ENCODE assay signal across 8 cellular contexts in genomic region chr5:131264453-131265200, GRCh38. TPM values are rescaled to one million over a fixed set of nuclear protein-coding genes. Genes with fewer than 3 reads are reported as not detected.
A peak's percentile ranks its signal among the peaks of the same experiment; 100 is the strongest.
DNase-seq lines count a peak whose midpoint lies in the region; ATAC-seq and TF ChIP-seq lines count a peak whose summit lies in the region.

No MANE protein-coding gene starts in this region.

- H3K27ac ChIP-seq in mammary epithelial cell (ENCODE audit: insufficient read depth, low read depth, low read length) = peak overlapping the region; percentile 72

- H3K79me2 ChIP-seq in mammary epithelial cell (ENCODE audit: insufficient read depth, low read length) = peaks cover 55% of the 10 kb centered on the region

- DNase-seq in NCI-H1436 (lab: John Stamatoyannopoulos, UW) (peak; percentile 24), NCI-H1436 treated with DMSO at 0.1 percent for 48 hours (lab: John Stamatoyannopoulos, UW) (no peak), mammary epithelial cell (no peak), kidney epithelial cell (ENCODE audit: low read depth) (no peak)
- peak; percentile 61 for DNase-seq in stimulated activated CD4-positive, alpha-beta T cell treated with anti-CD3 and anti-CD28 coated beads, Interleukin-15, amount 100 ng/mL, for 24 hours

- TF ChIP-seq CTCF in mammary epithelial cell (conservative IDR thresholded peaks at IDR 0.05 in 1 of 2, IDR thresholded peaks at IDR 0.05 in 1 of 2; ENCODE audit: extremely low read depth in 1 of 2, insufficient read depth in 1 of 2, low read depth in 1 of 2, low read length in 2 of 2) = no peak
- no peak for TF ChIP-seq CTCF in kidney epithelial cell (IDR thresholded peaks at IDR 0.05; ENCODE audit: insufficient read depth, low read length, poor library complexity, severe bottlenecking)

- H3K36me3 ChIP-seq in mammary epithelial cell (ENCODE audit: insufficient read depth, low read length) (no peaks in the 10 kb centered on the region), kidney epithelial cell (ENCODE audit: control insufficient read depth, insufficient read depth, low read length) (no peaks in the 10 kb centered on the region)

- H3K4me3 ChIP-seq in mammary epithelial cell (replicated peaks in 1 of 3; ENCODE audit: insufficient read depth in 1 of 3, low read depth in 2 of 3, low read length in 3 of 3) = peak overlapping the region; percentile 93 to 99 (median 99)
- peak overlapping the region; percentile 99 for H3K4me3 ChIP-seq in kidney epithelial cell (ENCODE audit: low read depth, low read length)

- intact Hi-C loops in mammary epithelial cell (cut with micrococcal nuclease) = loop anchor here (1.0 to 2.0 kb wide), 5 partner anchors 16 to 118 kb away; no protein-coding TSS in a partner anchor

- H4K20me1 ChIP-seq in mammary epithelial cell (ENCODE audit: insufficient read depth, low read length) = no peaks in the 10 kb centered on the region

- CTCF ChIA-PET in mammary epithelial cell (lab: Charles Lee; ENCODE audit: low non-redundant PET) = interaction anchor here (0.6 kb wide), 1 partner anchor 24 kb away, joined by 3 read pairs; no protein-coding TSS in a partner anchor

- no TSS peak for BruUV-seq in mammary epithelial cell (replicated peaks; lab: Mats Ljungman, UMichigan)

- ATAC-seq in HG03039 (IDR thresholded peaks at IDR 0.05; ENCODE audit: unreplicated experiment) (peak; percentile 5), SK-N-SH treated with all-trans-retinoic acid at 6 μM for 48 hours (peak; percentile 51), HG02623 (IDR thresholded peaks at IDR 0.05; ENCODE audit: unreplicated experiment) (no peak)

- 2% methylated on average over 17 of the region's 37 CpGs for WGBS in mammary epithelial cell (ENCODE audit: low coverage, missing lambda C conversion rate)

- in situ Hi-C loops in mammary epithelial cell (cut with MboI; ENCODE audit: low sequenced_read_pairs in 2 of 2) = no loop called here

- dilution Hi-C loops in mammary epithelial cell (cut with HindIII; ENCODE audit: low sequenced_read_pairs) = loop anchor here (5.0 kb wide), 1 partner anchor 78 kb away; no protein-coding TSS in a partner anchor

- H3K4me2 ChIP-seq in mammary epithelial cell (ENCODE audit: insufficient read depth, low read depth, low read length) = peak overlapping the region; percentile 94

- no peaks in the 10 kb centered on the region for H3K9me3 ChIP-seq in mammary epithelial cell (replicated peaks; ENCODE audit: insufficient read depth, low read length)

- H3K27me3 ChIP-seq in mammary epithelial cell (ENCODE audit: insufficient read depth, low read length) (no peaks in the 10 kb centered on the region), kidney epithelial cell (ENCODE audit: control insufficient read depth, insufficient read depth, low read length) (no peaks in the 10 kb centered on the region)

- peak overlapping the region; percentile 71 for H3K9ac ChIP-seq in mammary epithelial cell (ENCODE audit: insufficient read depth, low read length)

- peaks cover 26% of the 10 kb centered on the region for H3K4me1 ChIP-seq in mammary epithelial cell (ENCODE audit: insufficient read depth, low read length)

- H2AFZ ChIP-seq in mammary epithelial cell (ENCODE audit: low read depth, low read length) = peak overlapping the region; percentile 86

TF ChIP-seq in SK-N-SH treated with all-trans-retinoic acid at 6 μM for 48 hours, 23 proteins besides CTCF, POLR2A, EP300 and RAD21:
- TF ChIP-seq CSRNP3 (CRISPR knock-in tag; IDR thresholded peaks at IDR 0.05) (no peak), ZC3H10 (CRISPR knock-in tag; IDR thresholded peaks at IDR 0.05) (no peak), CREB5 (CRISPR knock-in tag; IDR thresholded peaks at IDR 0.05; ENCODE audit: low read depth) (no peak), RARB (CRISPR knock-in tag; IDR thresholded peaks at IDR 0.05) (no peak), ZNF70 (CRISPR knock-in tag; IDR thresholded peaks at IDR 0.05) (no peak), SNAI2 (CRISPR knock-in tag; IDR thresholded peaks at IDR 0.05) (no peak), ZNF565 (CRISPR knock-in tag; conservative IDR thresholded peaks at IDR 0.05; ENCODE audit: low read depth) (no peak), TCF4 (CRISPR knock-in tag; IDR thresholded peaks at IDR 0.05; ENCODE audit: borderline replicate concordance) (no peak), ISL1 (CRISPR knock-in tag; IDR thresholded peaks at IDR 0.05) (no peak)

RNA-seq across cellular contexts. Expression of gene CDC42SE2, which starts 0.8 kb away (rescaled TPM):
- total RNA-seq in mammary epithelial cell = 10 to 100 TPM; 26.0 to 87.4 TPM
- polyA plus RNA-seq in mammary epithelial cell = 18.0 TPM
- 28.8 TPM for polyA minus RNA-seq in mammary epithelial cell
- total RNA-seq in kidney epithelial cell = 36.6 and 41.2 TPM in 2 replicates

Comparison
In these comparisons a context has a peak if more than half of its experiments do, and no peak if none do; other contexts are left out.
1. DNase-seq: peak in NCI-H1436 (single experiment) and stimulated activated CD4-positive, alpha-beta T cell treated with anti-CD3 and anti-CD28 coated beads, Interleukin-15, amount 100 ng/mL, for 24 hours (single experiment); none in NCI-H1436 treated with DMSO at 0.1 percent for 48 hours (single experiment), mammary epithelial cell (single experiment) and kidney epithelial cell (single experiment).